Comparison of ENCODE assay signal across 13 cellular contexts in the genomic region with DNA sequence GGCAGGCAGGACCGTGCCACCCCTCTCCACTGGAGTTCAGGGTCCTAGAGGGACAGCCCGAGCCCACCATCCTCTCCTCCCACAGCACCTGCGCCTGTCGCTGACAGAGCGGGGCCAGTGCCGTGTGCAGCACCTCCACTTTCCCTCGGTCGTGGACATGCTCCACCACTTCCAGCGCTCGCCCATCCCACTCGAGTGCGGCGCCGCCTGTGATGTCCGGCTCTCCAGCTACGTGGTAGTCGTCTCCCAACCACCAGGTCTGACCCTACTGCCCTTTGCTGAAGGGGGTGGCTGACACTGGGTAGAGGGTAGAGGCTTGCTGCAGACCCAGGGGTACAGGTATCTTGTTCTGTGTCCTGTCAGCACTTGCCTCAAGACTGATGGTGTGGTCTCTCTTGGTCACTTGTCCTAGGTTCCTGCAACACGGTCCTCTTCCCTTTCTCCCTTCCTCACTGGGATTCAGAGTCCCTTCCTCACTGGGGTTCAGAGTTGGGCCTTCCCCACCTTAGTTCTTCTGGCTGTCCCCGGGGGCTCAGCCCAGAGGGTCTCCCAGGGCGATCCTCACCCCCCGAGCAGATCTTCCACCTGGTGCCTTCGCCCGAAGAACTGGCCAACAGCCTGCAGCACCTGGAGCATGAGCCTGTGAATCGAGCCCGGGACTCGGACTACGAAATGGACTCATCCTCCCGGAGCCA. TPM values are rescaled to one million over a fixed set of nuclear protein-coding genes. Genes with fewer than 3 reads are reported as not detected.
DNase-seq lines count a peak whose midpoint lies in the region; ATAC-seq and TF ChIP-seq lines count a peak whose summit lies in the region.
"Had no signal": no experiment of that assay in that cellular context is flagged by ENCODE, and none has a peak within 500 bp of the region (broad histone marks: within the 10 kb centered on the region; RNA-seq: fewer than 3 reads in every experiment).

No MANE protein-coding gene starts in this region.

- no peaks in the 10 kb centered on the region for H3K9me3 ChIP-seq in RWPE2 (ENCODE audit: severe bottlenecking)
- H3K9me3 ChIP-seq in gastroesophageal sphincter, result no peaks in the 10 kb centered on the region
- H3K9me3 ChIP-seq: breast epithelium, ovary, SK-N-SH had no signal

- H3K27ac ChIP-seq in RWPE2 (ENCODE audit: poor library complexity, severe bottlenecking) (no peak overlapping the region), gastroesophageal sphincter (peak overlapping the region in 3 of 4 donors; percentile 27 to 63 (median 57))
- H3K27ac ChIP-seq: ovary had no signal

- peaks cover 57% of the 10 kb centered on the region for H3K36me3 ChIP-seq in RWPE2 (ENCODE audit: low read depth)
- H3K36me3 ChIP-seq in gastroesophageal sphincter, result peaks cover 0 to 94% of the 10 kb centered on the region in 2 donors
- H3K36me3 ChIP-seq: breast epithelium, ovary had no signal

- POLR2A ChIA-PET in GM10248 (lab: Yijun Ruan, JAX), result interaction anchor here (0.6 kb wide), 1 partner anchor 42 kb away, joined by 3 read pairs; no protein-coding TSS in a partner anchor

- no peak overlapping the region for H3K4me3 ChIP-seq in GM12865 (ENCODE audit: low read depth, low read length)
- no peak overlapping the region for H3K4me3 ChIP-seq in RWPE2 (ENCODE audit: severe bottlenecking)
- H3K4me3 ChIP-seq in gastroesophageal sphincter, result no peak overlapping the region
- H3K4me3 ChIP-seq: breast epithelium, ovary had no signal

- 40 to 72% methylated on average over 1 to 5 of the region's 28 CpGs for WGBS in gastroesophageal sphincter (ENCODE audit: low coverage in 1 of 2), 2 donors

- TF ChIP-seq EP300 in gastroesophageal sphincter (IDR thresholded peaks at IDR 0.05), result no peak

- TF ChIP-seq POLR2A in gastroesophageal sphincter (IDR thresholded peaks at IDR 0.05), result no peak

- CTCF ChIA-PET in GM10248 (lab: Yijun Ruan, JAX), result interaction anchor here (1.3 to 44.4 kb wide), 3 partner anchors 14 to 43 kb away, joined by 4 to 1216 read pairs (median 67); a partner anchor contains a TSS

- DNase-seq in GM12865 (ENCODE audit: low read depth), result peak; percentile 10
- DNase-seq in RWPE2 (ENCODE audit: low spot score), result peak; percentile 61
- peak; percentile 22 for DNase-seq in stimulated activated CD8-positive, alpha-beta memory T cell treated with anti-CD3 and anti-CD28 coated beads, Interleukin-4, amount 100 ng/mL, for 48 hours
- no peak for DNase-seq in NCI-H446 treated with DMSO at 0.1 percent for 48 hours (lab: John Stamatoyannopoulos, UW)
- DNase-seq in GM10248 (ENCODE audit: extremely low spot score), result no peak
- no peak for DNase-seq in NCI-H1436 treated with DMSO at 0.1 percent for 48 hours (lab: John Stamatoyannopoulos, UW)
- DNase-seq: DMS53, NCI-H526, ovary, SK-N-SH, trophoblast cell had no signal

- H3K27me3 ChIP-seq in RWPE2 (ENCODE audit: insufficient read depth, poor library complexity, severe bottlenecking) (no peaks in the 10 kb centered on the region), gastroesophageal sphincter (no peaks in the 10 kb centered on the region)
- H3K27me3 ChIP-seq: breast epithelium, ovary had no signal

- TF ChIP-seq CTCF in GM12865 (IDR thresholded peaks at IDR 0.05; ENCODE audit: insufficient read depth, low read depth, low read length, missing control alignments), result no peak
- TF ChIP-seq CTCF in RWPE2 (IDR thresholded peaks at IDR 0.05; ENCODE audit: poor library complexity, severe bottlenecking), result no peak
- TF ChIP-seq CTCF in gastroesophageal sphincter (IDR thresholded peaks at IDR 0.05), result no peak
- TF ChIP-seq CTCF in GM10248 (IDR thresholded peaks at IDR 0.05; ENCODE audit: control extremely low read depth, extremely low read depth, low read depth, missing control alignments), result no peak

- H3K4me1 ChIP-seq in RWPE2 (ENCODE audit: insufficient read depth, poor library complexity, severe bottlenecking), result peaks cover 16% of the 10 kb centered on the region
- peaks cover 0 to 84% (median 18%) of the 10 kb centered on the region in 3 donors for H3K4me1 ChIP-seq in gastroesophageal sphincter

- ATAC-seq in RWPE2 (ENCODE audit: low read depth), result no peak
- no peak for ATAC-seq in gastroesophageal sphincter

RNA-seq across cellular contexts. Expression of a gene that starts 42.0 kb away (rescaled TPM):
- 10 to 100 TPM; 17.0 to 33.1 (median 23.3) TPM for total RNA-seq in gastroesophageal sphincter

Comparison
In these comparisons a context has a peak if more than half of its experiments do, and no peak if none do; other contexts are left out.
1. DNase-seq: peak in GM12865 (single experiment), RWPE2 (single experiment) and stimulated activated CD8-positive, alpha-beta memory T cell treated with anti-CD3 and anti-CD28 coated beads, Interleukin-4, amount 100 ng/mL, for 48 hours (single experiment); none in NCI-H446 treated with DMSO at 0.1 percent for 48 hours (single experiment), GM10248 (single experiment) and NCI-H1436 treated with DMSO at 0.1 percent for 48 hours (single experiment).